Comparison of ENCODE assay signal across 8 cellular contexts in genomic region chr7:116271980-116272886, GRCh38.
DNase-seq lines count a peak whose midpoint lies in the region; ATAC-seq and TF ChIP-seq lines count a peak whose summit lies in the region.

No MANE protein-coding gene starts in this region.

- H3K9me3 ChIP-seq in Panc1 (ENCODE audit: control insufficient read depth, insufficient read depth, low read depth, low read length), result peaks cover 13% of the 10 kb centered on the region

- no peaks in the 10 kb centered on the region for H3K27me3 ChIP-seq in Panc1 (ENCODE audit: control insufficient read depth, insufficient read depth, low read length)

- intact Hi-C loops in Panc1 (cut with micrococcal nuclease; ENCODE audit: unreplicated experiment), result loop anchor here (5.0 kb wide), 5 partner anchors 45 to 225 kb away; partner anchors contain the start of gene CAV2
- intact Hi-C loops in sciatic nerve (cut with DNase I), result no loop called here

- H3K4me3 ChIP-seq in Panc1 (ENCODE audit: low read depth in 2 of 2, low read length in 2 of 2) (peak overlapping the region in 1 of 2 experiments; percentile 21; a peak in 3 of 4 replicates), fibroblast of villous mesenchyme (ENCODE audit: low read depth, low read length) (peak overlapping the region; percentile 31)

- CTCF ChIA-PET in Panc1 (lab: Charles Lee) (interaction anchor here (0.9 to 1.0 kb wide), 2 partner anchors 310 to 320 kb away, joined by 3 to 7 read pairs; no protein-coding TSS in a partner anchor), T-cell (lab: Charles Lee) (interaction anchor here (0.6 to 0.9 kb wide), 3 partner anchors 18 to 92 kb away, joined by 3 to 5 read pairs (median 3); no protein-coding TSS in a partner anchor)

- H3K27me3 Mint-ChIP-seq in T-cell, result peaks cover 27 to 33% of the 10 kb centered on the region in 2 donors

- H3K36me3 Mint-ChIP-seq in T-cell, result no peaks in the 10 kb centered on the region

- POLR2A ChIA-PET in Panc1 (lab: Charles Lee), result interaction anchor here (0.7 to 1.5 kb wide), 8 partner anchors 12 to 254 kb away, joined by 3 to 16 read pairs (median 3); no protein-coding TSS in a partner anchor
- POLR2A ChIA-PET in T-cell (lab: Charles Lee), result no interaction called here

- peak; percentile 98 for DNase-seq in Panc1 (ENCODE audit: low read depth, low spot score)
- DNase-seq in fibroblast of villous mesenchyme (ENCODE audit: low read depth), result peak; percentile 93
- no peak for DNase-seq in sciatic nerve (ENCODE audit: low spot score)
- DNase-seq in GM20000 (ENCODE audit: low spot score), result no peak
- no peak for DNase-seq in hippocampal formation (lab: John Stamatoyannopoulos, UW)
- no peak for DNase-seq in T-cell

- no TSS peak for BruUV-seq in Panc1 (replicated peaks; lab: Mats Ljungman, UMichigan)

- H3K4me1 Mint-ChIP-seq in T-cell, result no peaks in the 10 kb centered on the region

- H3K27ac ChIP-seq in Panc1 (ENCODE audit: low read length), result peak overlapping the region; percentile 100

- ATAC-seq in GM18511 (IDR thresholded peaks at IDR 0.05; ENCODE audit: unreplicated experiment), result peak; percentile 62
- ATAC-seq in Panc1, result peak; percentile 96
- ATAC-seq in sciatic nerve, result peak; percentile 83
- no peak for ATAC-seq in T-cell (replicated peaks in 1 of 4)
- ATAC-seq in GM19395 (IDR thresholded peaks at IDR 0.05; ENCODE audit: unreplicated experiment), result no peak

- H3K4me3 Mint-ChIP-seq in T-cell, result no peak overlapping the region

- no peak for TF ChIP-seq CTCF in Panc1 (IDR thresholded peaks at IDR 0.05)
- no peak for TF ChIP-seq CTCF in fibroblast of villous mesenchyme (IDR thresholded peaks at IDR 0.05; ENCODE audit: insufficient read depth, low read depth, low read length)
- TF ChIP-seq CTCF in GM20000 (IDR thresholded peaks at IDR 0.05; ENCODE audit: extremely low read depth, missing control alignments), result no peak

- no peaks in the 10 kb centered on the region for H3K9me3 Mint-ChIP-seq in T-cell

- in situ Hi-C loops in Panc1 (cut with HindIII; ENCODE audit: low pct_unique_long_range_greater_than_20kb, low sequenced_read_pairs), result no loop called here

- no peaks in the 10 kb centered on the region for H3K36me3 ChIP-seq in Panc1 (ENCODE audit: control insufficient read depth, insufficient read depth, low read length)

- no peak overlapping the region for H3K27ac Mint-ChIP-seq in T-cell

- H3K4me1 ChIP-seq in Panc1 (ENCODE audit: control insufficient read depth, insufficient read depth, low read length), result peaks cover 46% of the 10 kb centered on the region

Comparison
In these comparisons a context has a peak if more than half of its experiments do, and no peak if none do; other contexts are left out.
1. ATAC-seq: peak in GM18511 (single experiment), Panc1 (single experiment) and sciatic nerve (single experiment); none in T-cell (0 of 4) and GM19395 (single experiment).
2. DNase-seq: peak in Panc1 (single experiment) and fibroblast of villous mesenchyme (single experiment); none in sciatic nerve (single experiment), GM20000 (single experiment), hippocampal formation (0 of 2) and T-cell (0 of 34).